Comparison of ENCODE assay signal across 1 cellular context in the genomic region with DNA sequence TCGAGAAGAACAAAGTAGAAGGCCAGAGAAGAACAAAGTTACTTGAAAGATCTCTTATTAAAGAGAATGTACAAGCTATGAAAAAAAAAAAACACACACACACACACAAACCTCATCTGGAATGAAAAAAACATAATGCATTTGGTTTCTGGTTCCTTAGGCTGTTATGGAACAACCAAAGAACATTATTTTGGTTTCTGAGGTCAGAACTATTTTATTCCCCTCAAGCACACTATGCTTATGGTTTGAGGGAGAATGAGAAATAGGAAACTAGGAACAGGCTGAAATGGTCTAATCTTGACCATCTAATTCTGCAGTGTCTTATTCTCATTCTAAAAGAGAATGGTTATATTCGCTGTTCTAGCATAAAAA.
TF ChIP-seq lines count a peak whose summit lies in the region.

No MANE protein-coding gene starts in this region.

TF ChIP-seq in GM23338, 12 proteins besides CTCF, POLR2A, EP300 and RAD21:
- TF ChIP-seq, protein P1, sequence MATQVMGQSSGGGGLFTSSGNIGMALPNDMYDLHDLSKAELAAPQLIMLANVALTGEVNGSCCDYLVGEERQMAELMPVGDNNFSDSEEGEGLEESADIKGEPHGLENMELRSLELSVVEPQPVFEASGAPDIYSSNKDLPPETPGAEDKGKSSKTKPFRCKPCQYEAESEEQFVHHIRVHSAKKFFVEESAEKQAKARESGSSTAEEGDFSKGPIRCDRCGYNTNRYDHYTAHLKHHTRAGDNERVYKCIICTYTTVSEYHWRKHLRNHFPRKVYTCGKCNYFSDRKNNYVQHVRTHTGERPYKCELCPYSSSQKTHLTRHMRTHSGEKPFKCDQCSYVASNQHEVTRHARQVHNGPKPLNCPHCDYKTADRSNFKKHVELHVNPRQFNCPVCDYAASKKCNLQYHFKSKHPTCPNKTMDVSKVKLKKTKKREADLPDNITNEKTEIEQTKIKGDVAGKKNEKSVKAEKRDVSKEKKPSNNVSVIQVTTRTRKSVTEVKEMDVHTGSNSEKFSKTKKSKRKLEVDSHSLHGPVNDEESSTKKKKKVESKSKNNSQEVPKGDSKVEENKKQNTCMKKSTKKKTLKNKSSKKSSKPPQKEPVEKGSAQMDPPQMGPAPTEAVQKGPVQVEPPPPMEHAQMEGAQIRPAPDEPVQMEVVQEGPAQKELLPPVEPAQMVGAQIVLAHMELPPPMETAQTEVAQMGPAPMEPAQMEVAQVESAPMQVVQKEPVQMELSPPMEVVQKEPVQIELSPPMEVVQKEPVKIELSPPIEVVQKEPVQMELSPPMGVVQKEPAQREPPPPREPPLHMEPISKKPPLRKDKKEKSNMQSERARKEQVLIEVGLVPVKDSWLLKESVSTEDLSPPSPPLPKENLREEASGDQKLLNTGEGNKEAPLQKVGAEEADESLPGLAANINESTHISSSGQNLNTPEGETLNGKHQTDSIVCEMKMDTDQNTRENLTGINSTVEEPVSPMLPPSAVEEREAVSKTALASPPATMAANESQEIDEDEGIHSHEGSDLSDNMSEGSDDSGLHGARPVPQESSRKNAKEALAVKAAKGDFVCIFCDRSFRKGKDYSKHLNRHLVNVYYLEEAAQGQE (IDR thresholded peaks at IDR 0.05; ENCODE audit: unreplicated experiment), result no peak
- TF ChIP-seq EZH2 (IDR thresholded peaks at IDR 0.05; ENCODE audit: low read depth, unreplicated experiment), result no peak
- no peak for TF ChIP-seq NANOG (IDR thresholded peaks at IDR 0.05; ENCODE audit: borderline replicate concordance)
- TF ChIP-seq ZNF331 (CRISPR knock-in tag; IDR thresholded peaks at IDR 0.05; ENCODE audit: low read depth), result no peak
- TF ChIP-seq CREB1 (CRISPR knock-in tag; IDR thresholded peaks at IDR 0.05; ENCODE audit: low read depth), result no peak
- no peak for TF ChIP-seq EZH2phosphoT487 (IDR thresholded peaks at IDR 0.05; ENCODE audit: unreplicated experiment)
- no peak for TF ChIP-seq ZNF114 (CRISPR knock-in tag; IDR thresholded peaks at IDR 0.05)
- no peak for TF ChIP-seq STAT1 (IDR thresholded peaks at IDR 0.05; ENCODE audit: unreplicated experiment)
- TF ChIP-seq, protein P2, sequence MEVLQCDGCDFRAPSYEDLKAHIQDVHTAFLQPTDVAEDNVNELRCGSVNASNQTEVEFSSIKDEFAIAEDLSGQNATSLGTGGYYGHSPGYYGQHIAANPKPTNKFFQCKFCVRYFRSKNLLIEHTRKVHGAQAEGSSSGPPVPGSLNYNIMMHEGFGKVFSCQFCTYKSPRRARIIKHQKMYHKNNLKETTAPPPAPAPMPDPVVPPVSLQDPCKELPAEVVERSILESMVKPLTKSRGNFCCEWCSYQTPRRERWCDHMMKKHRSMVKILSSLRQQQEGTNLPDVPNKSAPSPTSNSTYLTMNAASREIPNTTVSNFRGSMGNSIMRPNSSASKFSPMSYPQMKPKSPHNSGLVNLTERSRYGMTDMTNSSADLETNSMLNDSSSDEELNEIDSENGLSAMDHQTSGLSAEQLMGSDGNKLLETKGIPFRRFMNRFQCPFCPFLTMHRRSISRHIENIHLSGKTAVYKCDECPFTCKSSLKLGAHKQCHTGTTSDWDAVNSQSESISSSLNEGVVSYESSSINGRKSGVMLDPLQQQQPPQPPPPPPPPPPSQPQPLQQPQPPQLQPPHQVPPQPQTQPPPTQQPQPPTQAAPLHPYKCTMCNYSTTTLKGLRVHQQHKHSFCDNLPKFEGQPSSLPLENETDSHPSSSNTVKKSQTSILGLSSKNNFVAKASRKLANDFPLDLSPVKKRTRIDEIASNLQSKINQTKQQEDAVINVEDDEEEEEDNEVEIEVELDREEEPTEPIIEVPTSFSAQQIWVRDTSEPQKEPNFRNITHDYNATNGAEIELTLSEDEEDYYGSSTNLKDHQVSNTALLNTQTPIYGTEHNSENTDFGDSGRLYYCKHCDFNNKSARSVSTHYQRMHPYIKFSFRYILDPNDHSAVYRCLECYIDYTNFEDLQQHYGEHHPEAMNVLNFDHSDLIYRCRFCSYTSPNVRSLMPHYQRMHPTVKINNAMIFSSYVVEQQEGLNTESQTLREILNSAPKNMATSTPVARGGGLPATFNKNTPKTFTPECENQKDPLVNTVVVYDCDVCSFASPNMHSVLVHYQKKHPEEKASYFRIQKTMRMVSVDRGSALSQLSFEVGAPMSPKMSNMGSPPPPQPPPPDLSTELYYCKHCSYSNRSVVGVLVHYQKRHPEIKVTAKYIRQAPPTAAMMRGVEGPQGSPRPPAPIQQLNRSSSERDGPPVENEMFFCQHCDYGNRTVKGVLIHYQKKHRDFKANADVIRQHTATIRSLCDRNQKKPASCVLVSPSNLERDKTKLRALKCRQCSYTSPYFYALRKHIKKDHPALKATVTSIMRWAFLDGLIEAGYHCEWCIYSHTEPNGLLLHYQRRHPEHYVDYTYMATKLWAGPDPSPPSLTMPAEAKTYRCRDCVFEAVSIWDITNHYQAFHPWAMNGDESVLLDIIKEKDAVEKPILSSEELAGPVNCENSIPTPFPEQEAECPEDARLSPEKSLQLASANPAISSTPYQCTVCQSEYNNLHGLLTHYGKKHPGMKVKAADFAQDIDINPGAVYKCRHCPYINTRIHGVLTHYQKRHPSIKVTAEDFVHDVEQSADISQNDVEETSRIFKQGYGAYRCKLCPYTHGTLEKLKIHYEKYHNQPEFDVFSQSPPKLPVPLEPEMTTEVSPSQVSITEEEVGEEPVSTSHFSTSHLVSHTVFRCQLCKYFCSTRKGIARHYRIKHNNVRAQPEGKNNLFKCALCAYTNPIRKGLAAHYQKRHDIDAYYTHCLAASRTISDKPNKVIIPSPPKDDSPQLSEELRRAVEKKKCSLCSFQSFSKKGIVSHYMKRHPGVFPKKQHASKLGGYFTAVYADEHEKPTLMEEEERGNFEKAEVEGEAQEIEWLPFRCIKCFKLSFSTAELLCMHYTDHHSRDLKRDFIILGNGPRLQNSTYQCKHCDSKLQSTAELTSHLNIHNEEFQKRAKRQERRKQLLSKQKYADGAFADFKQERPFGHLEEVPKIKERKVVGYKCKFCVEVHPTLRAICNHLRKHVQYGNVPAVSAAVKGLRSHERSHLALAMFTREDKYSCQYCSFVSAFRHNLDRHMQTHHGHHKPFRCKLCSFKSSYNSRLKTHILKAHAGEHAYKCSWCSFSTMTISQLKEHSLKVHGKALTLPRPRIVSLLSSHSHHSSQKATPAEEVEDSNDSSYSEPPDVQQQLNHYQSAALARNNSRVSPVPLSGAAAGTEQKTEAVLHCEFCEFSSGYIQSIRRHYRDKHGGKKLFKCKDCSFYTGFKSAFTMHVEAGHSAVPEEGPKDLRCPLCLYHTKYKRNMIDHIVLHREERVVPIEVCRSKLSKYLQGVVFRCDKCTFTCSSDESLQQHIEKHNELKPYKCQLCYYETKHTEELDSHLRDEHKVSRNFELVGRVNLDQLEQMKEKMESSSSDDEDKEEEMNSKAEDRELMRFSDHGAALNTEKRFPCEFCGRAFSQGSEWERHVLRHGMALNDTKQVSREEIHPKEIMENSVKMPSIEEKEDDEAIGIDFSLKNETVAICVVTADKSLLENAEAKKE (CRISPR knock-in tag; IDR thresholded peaks at IDR 0.05), result no peak
- no peak for TF ChIP-seq JUNB (IDR thresholded peaks at IDR 0.05; ENCODE audit: unreplicated experiment)
- TF ChIP-seq, protein P3, sequence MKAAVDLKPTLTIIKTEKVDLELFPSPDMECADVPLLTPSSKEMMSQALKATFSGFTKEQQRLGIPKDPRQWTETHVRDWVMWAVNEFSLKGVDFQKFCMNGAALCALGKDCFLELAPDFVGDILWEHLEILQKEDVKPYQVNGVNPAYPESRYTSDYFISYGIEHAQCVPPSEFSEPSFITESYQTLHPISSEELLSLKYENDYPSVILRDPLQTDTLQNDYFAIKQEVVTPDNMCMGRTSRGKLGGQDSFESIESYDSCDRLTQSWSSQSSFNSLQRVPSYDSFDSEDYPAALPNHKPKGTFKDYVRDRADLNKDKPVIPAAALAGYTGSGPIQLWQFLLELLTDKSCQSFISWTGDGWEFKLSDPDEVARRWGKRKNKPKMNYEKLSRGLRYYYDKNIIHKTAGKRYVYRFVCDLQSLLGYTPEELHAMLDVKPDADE (IDR thresholded peaks at IDR 0.05), result no peak
- no peak for TF ChIP-seq POLR2AphosphoS5 (IDR thresholded peaks at IDR 0.05; ENCODE audit: low read depth)
